8 cellular contexts compared by ENCODE assay signal in the genomic region with DNA sequence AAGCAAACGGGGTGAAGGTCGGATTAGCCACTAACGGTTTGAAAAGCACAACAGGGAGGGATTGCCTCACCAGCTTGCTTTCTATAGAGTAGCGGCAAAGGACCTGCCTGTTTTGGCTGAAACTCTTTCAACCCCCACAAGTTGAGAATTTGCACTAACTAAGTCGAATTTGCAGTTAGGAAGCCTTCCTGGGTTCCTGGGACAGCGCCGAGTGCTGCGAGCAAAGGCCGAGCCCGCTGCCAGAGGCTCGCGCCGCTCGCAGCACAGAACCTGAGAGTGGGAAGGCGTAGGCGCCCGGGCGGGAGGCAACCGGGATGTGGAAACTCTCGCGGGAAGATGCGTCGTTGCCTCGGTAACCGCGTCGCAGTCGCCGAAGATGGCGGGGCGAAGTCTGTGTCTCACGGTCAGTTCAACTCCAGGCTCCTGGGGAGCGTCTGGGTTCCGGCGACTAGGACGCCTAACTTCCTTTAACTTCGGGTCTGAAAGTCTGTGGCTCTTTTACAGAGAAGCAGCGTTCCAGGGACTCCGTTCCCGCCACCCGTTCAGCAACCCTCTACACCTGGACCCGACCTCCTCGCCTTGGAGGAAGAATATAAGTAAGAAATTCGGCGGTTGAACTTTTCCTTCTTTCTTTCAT. TPM values are rescaled to one million over a fixed set of nuclear protein-coding genes. Genes with fewer than 3 reads are reported as not detected.
DNase-seq lines count a peak whose midpoint lies in the region; ATAC-seq and TF ChIP-seq lines count a peak whose summit lies in the region.

A gene (plus strand): TSS at position 352 of the 637 bp plus-strand sequence. CDS start 25 bp downstream, at position 377.

- 0 out of 2 replicates have a peak within 1 kb of the TSS, but pooled peaks have one; percentile 7 for H3K18ac ChIP-seq in IMR-90 (ENCODE audit: low read depth, low read length)

- BruUV-seq in IMR-90 (replicated peaks; lab: Mats Ljungman, UMichigan) = no TSS peak

- no peak within 1 kb of the TSS for H2AK5ac ChIP-seq in IMR-90 (ENCODE audit: low read depth, low read length)

- TF ChIP-seq POLR2A in IMR-90 (IDR thresholded peaks at IDR 0.05; ENCODE audit: low read depth, low read length) = no peak

- TF ChIP-seq CTCF in IMR-90 (conservative IDR thresholded peaks at IDR 0.05; ENCODE audit: low read depth, low read length) = no peak
- TF ChIP-seq CTCF in fibroblast of the aortic adventitia (IDR thresholded peaks at IDR 0.05; ENCODE audit: insufficient read depth, low read length) = no peak
- no peak for TF ChIP-seq CTCF in nephron progenitor cell (IDR thresholded peaks at IDR 0.05)

- TF ChIP-seq RAD21 in IMR-90 (IDR thresholded peaks at IDR 0.05; ENCODE audit: low read length) = no peak

- H3K4me1 Mint-ChIP-seq in activated T-helper 1 cell treated with anti-CD3 and anti-CD28 coated beads, Interleukin-12 subunit alpha, Interleukin-12 subunit beta, Interleukin-2, Interleukin-4 antibody, amounts not matched to agents 30 ng/mL and 10 ng/mL and 1 ng/mL, durations not matched to agents 14 hours and 24 hours and 36 hours (ENCODE audit: low read depth) = peaks cover 18% of the 10 kb centered on the region
- peaks cover 32% of the 10 kb centered on the region for H3K4me1 Mint-ChIP-seq in nephron progenitor cell
- peaks cover 16% of the 10 kb centered on the region for H3K4me1 Mint-ChIP-seq in stimulated activated naive CD8-positive, alpha-beta T cell treated with anti-CD3 and anti-CD28 coated beads, Interleukin-15, Interleukin-2, amounts not matched to agents 100 ng/mL and 50 ng/mL, for 24 hours (ENCODE audit: low read depth)

- H4K8ac ChIP-seq in IMR-90 (ENCODE audit: low read depth in 2 of 2, low read length in 2 of 2) = peak within 1 kb of the TSS; percentile 76 to 93

- no peak within 1 kb of the TSS for H2BK5ac ChIP-seq in IMR-90 (ENCODE audit: low read depth, low read length, poor library complexity, severe bottlenecking)

- peak within 1 kb of the TSS; percentile 96 for H2AFZ ChIP-seq in IMR-90 (replicated peaks; ENCODE audit: low read length, poor library complexity)

- no peaks in the 10 kb centered on the region for H3K9me3 ChIP-seq in IMR-90 (ENCODE audit: control insufficient read depth, insufficient read depth, low read length)

- 0% methylated on average over 22 of the region's 45 CpGs; no CpG with 5 or more reads in 1 of the 2 experiments for WGBS in IMR-90 (ENCODE audit: extremely low coverage in 2 of 2, insufficient read length in 1 of 2), 2 experiments

- peak within 1 kb of the TSS; percentile 25; the same call in 1 of the 2 replicates for H4K5ac ChIP-seq in IMR-90 (ENCODE audit: low read depth, low read length)

- H3K23ac ChIP-seq in IMR-90 (ENCODE audit: low read depth, low read length) = peak within 1 kb of the TSS; percentile 70; the same call in 1 of the 2 replicates

- intact Hi-C loops in IMR-90 (cut with micrococcal nuclease) = loop anchor here (1.0 to 5.0 kb wide), 2 partner anchors 119 to 373 kb away; a partner anchor contains a TSS
- intact Hi-C loops in activated T-helper 1 cell treated with anti-CD3 and anti-CD28 coated beads, Interleukin-12 subunit alpha, Interleukin-12 subunit beta, Interleukin-2, Interleukin-4 antibody, amounts not matched to agents 30 ng/mL and 10 ng/mL and 1 ng/mL, durations not matched to agents 14 hours and 24 hours and 36 hours (cut with micrococcal nuclease) = loop anchor here (1.0 to 10.0 kb wide), 3 partner anchors 100 to 370 kb away; a partner anchor contains a TSS

- no peak within 1 kb of the TSS for H2BK15ac ChIP-seq in IMR-90 (ENCODE audit: low read depth, low read length)

- H3K4me3 Mint-ChIP-seq in activated T-helper 1 cell treated with anti-CD3 and anti-CD28 coated beads, Interleukin-12 subunit alpha, Interleukin-12 subunit beta, Interleukin-2, Interleukin-4 antibody, amounts not matched to agents 30 ng/mL and 10 ng/mL and 1 ng/mL, durations not matched to agents 14 hours and 24 hours and 36 hours = peak within 1 kb of the TSS; percentile 84
- peak within 1 kb of the TSS; percentile 97 for H3K4me3 Mint-ChIP-seq in nephron progenitor cell
- peak within 1 kb of the TSS; percentile 88 for H3K4me3 Mint-ChIP-seq in stimulated activated naive CD8-positive, alpha-beta T cell treated with anti-CD3 and anti-CD28 coated beads, Interleukin-15, Interleukin-2, amounts not matched to agents 100 ng/mL and 50 ng/mL, for 24 hours

- H2BK20ac ChIP-seq in IMR-90 (ENCODE audit: low read depth, low read length) = no peak within 1 kb of the TSS

- H3K9me1 ChIP-seq in IMR-90 (ENCODE audit: insufficient read depth, low read length) = no peaks in the 10 kb centered on the region

- H3K4ac ChIP-seq in IMR-90 (ENCODE audit: low read depth, low read length) = peak within 1 kb of the TSS; percentile 71

- peak within 1 kb of the TSS; percentile 25 for H3K27ac ChIP-seq in IMR-90 (ENCODE audit: insufficient read depth, low read length)

- no peaks in the 10 kb centered on the region for H4K20me1 ChIP-seq in IMR-90 (ENCODE audit: insufficient read depth, low read length)

- no peak within 1 kb of the TSS for H3K27ac Mint-ChIP-seq in activated T-helper 1 cell treated with anti-CD3 and anti-CD28 coated beads, Interleukin-12 subunit alpha, Interleukin-12 subunit beta, Interleukin-2, Interleukin-4 antibody, amounts not matched to agents 30 ng/mL and 10 ng/mL and 1 ng/mL, durations not matched to agents 14 hours and 24 hours and 36 hours
- peak within 1 kb of the TSS; percentile 94 for H3K27ac Mint-ChIP-seq in nephron progenitor cell
- peak within 1 kb of the TSS; percentile 1 for H3K27ac Mint-ChIP-seq in stimulated activated naive CD8-positive, alpha-beta T cell treated with anti-CD3 and anti-CD28 coated beads, Interleukin-15, Interleukin-2, amounts not matched to agents 100 ng/mL and 50 ng/mL, for 24 hours

- ATAC-seq in GM21576 (IDR thresholded peaks at IDR 0.05; ENCODE audit: unreplicated experiment) = peak; percentile 89
- ATAC-seq in IMR-90 (ENCODE audit: low read depth) = peak; percentile 99

- H3K27me3 ChIP-seq in IMR-90 (ENCODE audit: control insufficient read depth, insufficient read depth, low read length) = no peaks in the 10 kb centered on the region

- peak within 1 kb of the TSS; percentile 37; the same call in 1 of the 2 replicates for H2BK120ac ChIP-seq in IMR-90 (ENCODE audit: low read depth, low read length)

- in situ Hi-C loops in IMR-90 (cut with MboI; ENCODE audit: low sequenced_read_pairs) = no loop called here

- no peaks in the 10 kb centered on the region for H3K79me1 ChIP-seq in IMR-90 (ENCODE audit: low read depth in 1 of 2, low read length in 2 of 2)

- H2AK9ac ChIP-seq in IMR-90 (replicated peaks; ENCODE audit: low read depth, low read length, poor library complexity) = no peak within 1 kb of the TSS

- H3K27me3 Mint-ChIP-seq in activated T-helper 1 cell treated with anti-CD3 and anti-CD28 coated beads, Interleukin-12 subunit alpha, Interleukin-12 subunit beta, Interleukin-2, Interleukin-4 antibody, amounts not matched to agents 30 ng/mL and 10 ng/mL and 1 ng/mL, durations not matched to agents 14 hours and 24 hours and 36 hours (ENCODE audit: insufficient read depth) = peaks cover 37% of the 10 kb centered on the region
- H3K27me3 Mint-ChIP-seq in nephron progenitor cell (ENCODE audit: low read depth, poor library complexity) = peaks cover 2% of the 10 kb centered on the region
- peaks cover 47% of the 10 kb centered on the region for H3K27me3 Mint-ChIP-seq in stimulated activated naive CD8-positive, alpha-beta T cell treated with anti-CD3 and anti-CD28 coated beads, Interleukin-15, Interleukin-2, amounts not matched to agents 100 ng/mL and 50 ng/mL, for 24 hours

- no peaks in the 10 kb centered on the region for H3K36me3 ChIP-seq in IMR-90 (ENCODE audit: control insufficient read depth, insufficient read depth, low read length)

- H4K91ac ChIP-seq in IMR-90 (ENCODE audit: insufficient read depth, low read depth, low read length) = peak within 1 kb of the TSS; percentile 59; the same call in 1 of the 2 replicates

- CTCF ChIA-PET in IMR-90 (lab: Yijun Ruan, JAX) = no interaction called here

- H3K4me1 ChIP-seq in IMR-90 (ENCODE audit: control insufficient read depth, insufficient read depth, low read length) = no peaks in the 10 kb centered on the region

- H3K56ac ChIP-seq in IMR-90 (ENCODE audit: extremely low read depth, insufficient read depth, low read length) = peak within 1 kb of the TSS; percentile 91

- H3K9me3 Mint-ChIP-seq in activated T-helper 1 cell treated with anti-CD3 and anti-CD28 coated beads, Interleukin-12 subunit alpha, Interleukin-12 subunit beta, Interleukin-2, Interleukin-4 antibody, amounts not matched to agents 30 ng/mL and 10 ng/mL and 1 ng/mL, durations not matched to agents 14 hours and 24 hours and 36 hours = no peaks in the 10 kb centered on the region
- peaks cover 18% of the 10 kb centered on the region for H3K9me3 Mint-ChIP-seq in nephron progenitor cell
- H3K9me3 Mint-ChIP-seq in stimulated activated naive CD8-positive, alpha-beta T cell treated with anti-CD3 and anti-CD28 coated beads, Interleukin-15, Interleukin-2, amounts not matched to agents 100 ng/mL and 50 ng/mL, for 24 hours = no peaks in the 10 kb centered on the region

- dilution Hi-C loops in IMR-90 (cut with HindIII; ENCODE audit: low sequenced_read_pairs, unreplicated experiment) = no loop called here

- peak within 1 kb of the TSS; percentile 87 for H3K14ac ChIP-seq in IMR-90 (replicated peaks; ENCODE audit: low read depth, low read length)

- peak within 1 kb of the TSS; percentile 88 for H3K9ac ChIP-seq in IMR-90 (ENCODE audit: low read depth, low read length)

- no peaks in the 10 kb centered on the region for H3K36me3 Mint-ChIP-seq in activated T-helper 1 cell treated with anti-CD3 and anti-CD28 coated beads, Interleukin-12 subunit alpha, Interleukin-12 subunit beta, Interleukin-2, Interleukin-4 antibody, amounts not matched to agents 30 ng/mL and 10 ng/mL and 1 ng/mL, durations not matched to agents 14 hours and 24 hours and 36 hours (ENCODE audit: low read depth)
- peaks cover 9% of the 10 kb centered on the region for H3K36me3 Mint-ChIP-seq in nephron progenitor cell (ENCODE audit: low read depth)
- H3K36me3 Mint-ChIP-seq in stimulated activated naive CD8-positive, alpha-beta T cell treated with anti-CD3 and anti-CD28 coated beads, Interleukin-15, Interleukin-2, amounts not matched to agents 100 ng/mL and 50 ng/mL, for 24 hours (ENCODE audit: low read depth) = no peaks in the 10 kb centered on the region

- POLR2A ChIA-PET in IMR-90 (lab: Charles Lee; ENCODE audit: unreplicated experiment) = no interaction called here

- peak within 1 kb of the TSS; percentile 66 for H3K4me3 ChIP-seq in IMR-90 (ENCODE audit: insufficient read depth, low read depth, low read length)
- H3K4me3 ChIP-seq in fibroblast of the aortic adventitia (ENCODE audit: low read depth, low read length) = peak within 1 kb of the TSS; percentile 87

- H3K4me2 ChIP-seq in IMR-90 (ENCODE audit: low read depth, low read length) = peak within 1 kb of the TSS; percentile 87

- DNase-seq in DMS53 (lab: John Stamatoyannopoulos, UW) (peak; percentile 90), IMR-90 (peak; percentile 80), fibroblast of the aortic adventitia (ENCODE audit: low read depth) (peak; percentile 83), nephron progenitor cell (peak; percentile 90)
- peak; percentile 68 for DNase-seq in activated T-helper 1 cell treated with anti-CD3 and anti-CD28 coated beads, Interleukin-12 subunit alpha, Interleukin-12 subunit beta, Interleukin-2, Interleukin-4 antibody, amounts not matched to agents 30 ng/mL and 10 ng/mL and 1 ng/mL, durations not matched to agents 14 hours and 24 hours and 36 hours (ENCODE audit: low spot score)

RNA-seq across cellular contexts. Expression of the gene that starts here (rescaled TPM):
- total RNA-seq in IMR-90 (2012; rRNA removed) = 1.4 and 2.5 TPM in 2 replicates
- polyA plus RNA-seq in IMR-90 (2012; rRNA removed) = 0.42 and 0.63 TPM in 2 replicates
- polyA plus RNA-seq in IMR-90 (2012; cell fraction: cytosol; rRNA removed) = 0.05 TPM in 1 of 2 replicates, not detected in the other
- polyA plus RNA-seq in IMR-90 (2012; cell fraction: nucleus; rRNA removed; ENCODE audit: low replicate concordance) = 0.08 and 1.2 TPM in 2 replicates
- polyA plus RNA-seq in PFSK-1 (2012; ENCODE audit: insufficient read length, low read depth) = 0.26 TPM
- total RNA-seq in activated T-helper 1 cell treated with anti-CD3 and anti-CD28 coated beads, Interleukin-12 subunit alpha, Interleukin-12 subunit beta, Interleukin-2, Interleukin-4 antibody, amounts not matched to agents 30 ng/mL and 10 ng/mL and 1 ng/mL, durations not matched to agents 14 hours and 24 hours and 36 hours = 0.67 and 0.78 TPM in 2 replicates
- total RNA-seq in fibroblast of the aortic adventitia (ENCODE audit: low replicate concordance) = 8.3 and 12.5 TPM in 2 replicates

Comparison
In these comparisons a context has a peak if more than half of its experiments do, and no peak if none do; other contexts are left out.
1. Peak in every context shown above with its lines: DNase-seq, ATAC-seq, H3K4me3 ChIP-seq and H3K27ac ChIP-seq.
2. Peak in DNase-seq in activated T-helper 1 cell treated with anti-CD3 and anti-CD28 coated beads, Interleukin-12 subunit alpha, Interleukin-12 subunit beta, Interleukin-2, Interleukin-4 antibody, amounts not matched to agents 30 ng/mL and 10 ng/mL and 1 ng/mL, durations not matched to agents 14 hours and 24 hours and 36 hours; RNA of the gene not detected or under 1 TPM.